Comparison of ENCODE assay signal across 34 cellular contexts in genomic region chr19:10577951-10578350, GRCh38. TPM values are rescaled to one million over a fixed set of nuclear protein-coding genes. Genes with fewer than 3 reads are reported as not detected.
"Had no signal": no experiment of that assay in that cellular context is flagged by ENCODE, and none has a peak within 500 bp of the region (broad histone marks: within the 10 kb centered on the region; RNA-seq: fewer than 3 reads in every experiment).

No MANE protein-coding gene starts in this region.

- H3K27ac Mint-ChIP-seq: activated CD4-positive, alpha-beta memory T cell treated with anti-CD3 and anti-CD28 coated beads for 36 hours; activated CD4-positive, alpha-beta T cell treated with anti-CD3 and anti-CD28 coated beads for 36 hours; activated CD4-positive, alpha-beta T cell treated with anti-CD3 and anti-CD28 coated beads, Interleukin-2, amount 10 ng/mL, durations not matched to agents 24 days and 14 days; activated CD8-positive, alpha-beta memory T cell treated with anti-CD3 and anti-CD28 coated beads, Interleukin-2, amount 10 ng/mL, durations not matched to agents 7 days and 5 days; activated CD8-positive, alpha-beta T cell treated with anti-CD3 and anti-CD28 coated beads, Interleukin-2, amount 10 ng/mL, durations not matched to agents 7 days and 5 days; activated naive CD4-positive, alpha-beta T cell treated with anti-CD3 and anti-CD28 coated beads for 36 hours; activated naive CD8-positive, alpha-beta T cell treated with anti-CD3 and anti-CD28 coated beads for 36 hours; activated naive CD8-positive, alpha-beta T cell treated with anti-CD3 and anti-CD28 coated beads, Interleukin-2, amount 50 U/mL, for 24 hours; activated T-helper 1 cell treated with anti-CD3 and anti-CD28 coated beads, Interleukin-12 subunit alpha, Interleukin-12 subunit beta, Interleukin-2, Interleukin-4 antibody, amounts not matched to agents 30 ng/mL and 10 ng/mL and 1 ng/mL, durations not matched to agents 14 hours and 24 hours and 36 hours; activated T-helper 2 cell treated with anti-CD3 and anti-CD28 coated beads, Interferon-gamma antibody, Interleukin-2, Interleukin-4, amounts not matched to agents 10 μg/mL and 5 μg/mL and 100 μg/mL, durations not matched to agents 14 hours and 24 hours and 36 hours; effector memory CD8-positive, alpha-beta T cell had no signal

- ATAC-seq: activated CD4-positive, alpha-beta T cell treated with anti-CD3 and anti-CD28 coated beads for 36 hours; activated CD8-positive, alpha-beta memory T cell treated with anti-CD3 and anti-CD28 coated beads, Interleukin-2, amount 10 ng/mL, durations not matched to agents 7 days and 5 days; activated CD8-positive, alpha-beta T cell treated with anti-CD3 and anti-CD28 coated beads, Interleukin-2, amount 10 ng/mL, durations not matched to agents 7 days and 5 days; activated naive CD8-positive, alpha-beta T cell treated with anti-CD3 and anti-CD28 coated beads, Interleukin-2, amount 50 U/mL, for 24 hours; body of pancreas; effector memory CD8-positive, alpha-beta T cell; foreskin keratinocyte; gastrocnemius medialis; heart left ventricle had no signal

- H3K9me3 Mint-ChIP-seq: activated CD4-positive, alpha-beta memory T cell treated with anti-CD3 and anti-CD28 coated beads for 36 hours; activated CD4-positive, alpha-beta T cell treated with anti-CD3 and anti-CD28 coated beads, Interleukin-2, amount 10 ng/mL, durations not matched to agents 24 days and 14 days; activated naive CD4-positive, alpha-beta T cell treated with anti-CD3 and anti-CD28 coated beads for 36 hours; activated naive CD4-positive, alpha-beta T cell treated with anti-CD3 and anti-CD28 coated beads, Interleukin-2, amount 50 U/mL, for 24 hours; activated naive CD8-positive, alpha-beta T cell treated with anti-CD3 and anti-CD28 coated beads for 36 hours; activated naive CD8-positive, alpha-beta T cell treated with anti-CD3 and anti-CD28 coated beads, Interleukin-2, amount 50 U/mL, for 24 hours; activated T-helper 1 cell treated with anti-CD3 and anti-CD28 coated beads, Interleukin-12 subunit alpha, Interleukin-12 subunit beta, Interleukin-2, Interleukin-4 antibody, amounts not matched to agents 30 ng/mL and 10 ng/mL and 1 ng/mL, durations not matched to agents 14 hours and 24 hours and 36 hours; activated T-helper 2 cell treated with anti-CD3 and anti-CD28 coated beads, Interferon-gamma antibody, Interleukin-2, Interleukin-4, amounts not matched to agents 10 μg/mL and 5 μg/mL and 100 μg/mL, durations not matched to agents 14 hours and 24 hours and 36 hours; effector memory CD8-positive, alpha-beta T cell had no signal

- H3K9me3 ChIP-seq: adrenal gland, body of pancreas, esophagus muscularis mucosa, gastrocnemius medialis, heart left ventricle had no signal

- H3K27me3 ChIP-seq: adrenal gland, body of pancreas, foreskin keratinocyte, gastrocnemius medialis, heart left ventricle had no signal

- H3K4me1 ChIP-seq: body of pancreas, foreskin keratinocyte had no signal

- DNase-seq: activated CD4-positive, alpha-beta memory T cell treated with anti-CD3 and anti-CD28 coated beads for 36 hours; activated CD4-positive, alpha-beta T cell treated with anti-CD3 and anti-CD28 coated beads for 36 hours; activated CD4-positive, alpha-beta T cell treated with anti-CD3 and anti-CD28 coated beads, Interleukin-2, amount 10 ng/mL, durations not matched to agents 24 days and 14 days; activated CD4-positive, CD25-positive, alpha-beta regulatory T cell; activated CD4-positive, CD25-positive, alpha-beta regulatory T cell treated with anti-CD3 and anti-CD28 coated beads, Interleukin-2, amount 50 U/mL, for 72 hours; activated CD8-positive, alpha-beta memory T cell treated with anti-CD3 and anti-CD28 coated beads, Interleukin-2, amount 10 ng/mL, durations not matched to agents 7 days and 5 days; activated CD8-positive, alpha-beta memory T cell treated with anti-CD3 and anti-CD28 coated beads, Interleukin-2, amount 50 U/mL, for 4 hours; activated CD8-positive, alpha-beta T cell treated with anti-CD3 and anti-CD28 coated beads, Interleukin-2, amount 10 ng/mL, durations not matched to agents 7 days and 5 days; activated effector memory CD4-positive, alpha-beta T cell treated with anti-CD3 and anti-CD28 coated beads, Interleukin-2, amount 50 U/mL, for 16 hours; activated naive CD4-positive, alpha-beta T cell treated with anti-CD3 and anti-CD28 coated beads for 36 hours; activated naive CD8-positive, alpha-beta T cell treated with anti-CD3 and anti-CD28 coated beads for 36 hours; activated naive CD8-positive, alpha-beta T cell treated with anti-CD3 and anti-CD28 coated beads, Interleukin-2, amount 50 U/mL, for 24 hours; activated T-cell treated with anti-CD3 and anti-CD28 coated beads, Interleukin-2, amount 50 U/mL, for 1 hour; activated T-cell treated with anti-CD3 and anti-CD28 coated beads, Interleukin-2, amount 50 U/mL, for 48 hours; adrenal gland; amygdala; aorta; body of pancreas; caudate nucleus; cortex of kidney; dermis blood vessel endothelial cell; effector CD4-positive, alpha-beta T cell; effector memory CD8-positive, alpha-beta T cell; erythroblast; foreskin keratinocyte; gastrocnemius medialis; glutamatergic neuron; heart left ventricle had no signal

- H3K27me3 Mint-ChIP-seq: activated CD4-positive, alpha-beta T cell treated with anti-CD3 and anti-CD28 coated beads for 36 hours; activated CD4-positive, alpha-beta T cell treated with anti-CD3 and anti-CD28 coated beads, Interleukin-2, amount 10 ng/mL, durations not matched to agents 24 days and 14 days; activated CD8-positive, alpha-beta memory T cell treated with anti-CD3 and anti-CD28 coated beads, Interleukin-2, amount 10 ng/mL, durations not matched to agents 7 days and 5 days; activated naive CD4-positive, alpha-beta T cell treated with anti-CD3 and anti-CD28 coated beads, Interleukin-2, amount 50 U/mL, for 24 hours; activated naive CD8-positive, alpha-beta T cell treated with anti-CD3 and anti-CD28 coated beads for 36 hours; activated naive CD8-positive, alpha-beta T cell treated with anti-CD3 and anti-CD28 coated beads, Interleukin-2, amount 50 U/mL, for 24 hours; effector memory CD8-positive, alpha-beta T cell had no signal

- H3K4me3 Mint-ChIP-seq: activated CD4-positive, alpha-beta memory T cell treated with anti-CD3 and anti-CD28 coated beads for 36 hours; activated CD4-positive, alpha-beta T cell treated with anti-CD3 and anti-CD28 coated beads for 36 hours; activated CD4-positive, alpha-beta T cell treated with anti-CD3 and anti-CD28 coated beads, Interleukin-2, amount 10 ng/mL, durations not matched to agents 24 days and 14 days; activated CD8-positive, alpha-beta memory T cell treated with anti-CD3 and anti-CD28 coated beads, Interleukin-2, amount 10 ng/mL, durations not matched to agents 7 days and 5 days; activated CD8-positive, alpha-beta T cell treated with anti-CD3 and anti-CD28 coated beads, Interleukin-2, amount 10 ng/mL, durations not matched to agents 7 days and 5 days; activated naive CD4-positive, alpha-beta T cell treated with anti-CD3 and anti-CD28 coated beads for 36 hours; activated naive CD4-positive, alpha-beta T cell treated with anti-CD3 and anti-CD28 coated beads, Interleukin-2, amount 50 U/mL, for 24 hours; activated naive CD8-positive, alpha-beta T cell treated with anti-CD3 and anti-CD28 coated beads for 36 hours; activated naive CD8-positive, alpha-beta T cell treated with anti-CD3 and anti-CD28 coated beads, Interleukin-2, amount 50 U/mL, for 24 hours; activated T-helper 1 cell treated with anti-CD3 and anti-CD28 coated beads, Interleukin-12 subunit alpha, Interleukin-12 subunit beta, Interleukin-2, Interleukin-4 antibody, amounts not matched to agents 30 ng/mL and 10 ng/mL and 1 ng/mL, durations not matched to agents 14 hours and 24 hours and 36 hours; effector memory CD8-positive, alpha-beta T cell had no signal

- H3K27ac ChIP-seq: adrenal gland, body of pancreas, esophagus muscularis mucosa, foreskin keratinocyte, gastrocnemius medialis, heart left ventricle had no signal

- FAIRE-seq: colon had no signal

- H3K4me3 ChIP-seq: adrenal gland, body of pancreas, esophagus muscularis mucosa, gastrocnemius medialis, heart left ventricle had no signal

- H3K36me3 ChIP-seq: adrenal gland, esophagus muscularis mucosa, gastrocnemius medialis, heart left ventricle had no signal

- H3K36me3 Mint-ChIP-seq: activated CD4-positive, alpha-beta memory T cell treated with anti-CD3 and anti-CD28 coated beads for 36 hours; activated CD8-positive, alpha-beta memory T cell treated with anti-CD3 and anti-CD28 coated beads, Interleukin-2, amount 10 ng/mL, durations not matched to agents 7 days and 5 days; activated naive CD4-positive, alpha-beta T cell treated with anti-CD3 and anti-CD28 coated beads, Interleukin-2, amount 50 U/mL, for 24 hours; activated naive CD8-positive, alpha-beta T cell treated with anti-CD3 and anti-CD28 coated beads for 36 hours had no signal

RNA-seq across cellular contexts. Expression of gene AP1M2, which starts 9.2 kb away (rescaled TPM):
- total RNA-seq: activated CD4-positive, alpha-beta memory T cell treated with anti-CD3 and anti-CD28 coated beads for 36 hours; activated CD4-positive, alpha-beta T cell treated with anti-CD3 and anti-CD28 coated beads for 36 hours; activated CD4-positive, alpha-beta T cell treated with anti-CD3 and anti-CD28 coated beads, Interleukin-2, amount 10 ng/mL, durations not matched to agents 24 days and 14 days; activated CD8-positive, alpha-beta memory T cell treated with anti-CD3 and anti-CD28 coated beads for 36 hours; activated CD8-positive, alpha-beta memory T cell treated with anti-CD3 and anti-CD28 coated beads, Interleukin-2, amount 10 ng/mL, durations not matched to agents 7 days and 5 days; activated CD8-positive, alpha-beta T cell treated with anti-CD3 and anti-CD28 coated beads, Interleukin-2, amount 10 ng/mL, durations not matched to agents 7 days and 5 days; activated naive CD4-positive, alpha-beta T cell treated with anti-CD3 and anti-CD28 coated beads for 36 hours; activated naive CD8-positive, alpha-beta T cell treated with anti-CD3 and anti-CD28 coated beads for 36 hours; activated T-helper 1 cell treated with anti-CD3 and anti-CD28 coated beads, Interleukin-12 subunit alpha, Interleukin-12 subunit beta, Interleukin-2, Interleukin-4 antibody, amounts not matched to agents 30 ng/mL and 10 ng/mL and 1 ng/mL, durations not matched to agents 14 hours and 24 hours and 36 hours; activated T-helper 2 cell treated with anti-CD3 and anti-CD28 coated beads, Interferon-gamma antibody, Interleukin-2, Interleukin-4, amounts not matched to agents 10 μg/mL and 5 μg/mL and 100 μg/mL, durations not matched to agents 14 hours and 24 hours and 36 hours; aorta; esophagus muscularis mucosa had no signal
- polyA plus RNA-seq: heart left ventricle had no signal
